Comparison of ENCODE assay signal across 8 cellular contexts in genomic region chr18:68714707-68715496, GRCh38. TPM values are rescaled to one million over a fixed set of nuclear protein-coding genes. Genes with fewer than 3 reads are reported as not detected.
DNase-seq lines count a peak whose midpoint lies in the region; ATAC-seq and TF ChIP-seq lines count a peak whose summit lies in the region.

A gene with protein sequence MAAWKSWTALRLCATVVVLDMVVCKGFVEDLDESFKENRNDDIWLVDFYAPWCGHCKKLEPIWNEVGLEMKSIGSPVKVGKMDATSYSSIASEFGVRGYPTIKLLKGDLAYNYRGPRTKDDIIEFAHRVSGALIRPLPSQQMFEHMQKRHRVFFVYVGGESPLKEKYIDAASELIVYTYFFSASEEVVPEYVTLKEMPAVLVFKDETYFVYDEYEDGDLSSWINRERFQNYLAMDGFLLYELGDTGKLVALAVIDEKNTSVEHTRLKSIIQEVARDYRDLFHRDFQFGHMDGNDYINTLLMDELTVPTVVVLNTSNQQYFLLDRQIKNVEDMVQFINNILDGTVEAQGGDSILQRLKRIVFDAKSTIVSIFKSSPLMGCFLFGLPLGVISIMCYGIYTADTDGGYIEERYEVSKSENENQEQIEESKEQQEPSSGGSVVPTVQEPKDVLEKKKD (minus strand): TSS chr18:68715108. CDS start chr18:68714981, 127 bp downstream.

- DNase-seq in NCI-H774 (lab: John Stamatoyannopoulos, UW) (peak; percentile 93), dermis microvascular lymphatic vessel endothelial cell (ENCODE audit: low read depth in 2 of 2) (peak; percentile 64 to 92)
- peak; percentile 85 to 89 for DNase-seq in activated CD4-positive, alpha-beta T cell treated with anti-CD3 and anti-CD28 coated beads, Interleukin-2, amount 50 U/mL, for 4 hours
- DNase-seq in stimulated activated CD4-positive, alpha-beta T cell treated with anti-CD3 and anti-CD28 coated beads, Interleukin-4, amount 100 ng/mL, for 24 hours, result peak; percentile 93

- H3K36me3 ChIP-seq in liver (ENCODE audit: control insufficient read depth in 4 of 4, insufficient read depth in 3 of 4, low read depth in 1 of 4, low read length in 3 of 4), result peaks cover 3 to 25% (median 15%) of the 10 kb centered on the region in 4 donors

- no peaks in the 10 kb centered on the region for H3K27me3 ChIP-seq in liver (ENCODE audit: control insufficient read depth in 4 of 4, insufficient read depth in 4 of 4, low read length in 3 of 4)

- peak; percentile 96 for ATAC-seq in GM19395 (IDR thresholded peaks at IDR 0.05; ENCODE audit: unreplicated experiment)
- ATAC-seq in HG03565 (IDR thresholded peaks at IDR 0.05; ENCODE audit: unreplicated experiment), result peak; percentile 93

- WGBS in liver, result under 1% methylated on average over 71 of the region's 71 CpGs

- H3K27ac ChIP-seq in C4-2B, result peak within 1 kb of the TSS; percentile 93
- H3K27ac ChIP-seq in liver (ENCODE audit: low read depth in 1 of 2, low read length in 2 of 2), result peak within 1 kb of the TSS; percentile 53 to 70

- H3K4me3 ChIP-seq in liver (ENCODE audit: low read depth in 1 of 3, low read length in 3 of 3), result peak within 1 kb of the TSS; percentile 84 to 97 (median 94)

- H3K9me3 ChIP-seq in liver (ENCODE audit: control insufficient read depth in 4 of 4, low read length in 3 of 4), result no peaks in the 10 kb centered on the region

- TF ChIP-seq RAD21 in liver (IDR thresholded peaks at IDR 0.05), result peak in 1 of 2 donors; percentile 25

- H3K4me1 ChIP-seq in liver (ENCODE audit: control insufficient read depth in 4 of 4, insufficient read depth in 4 of 4, low read length in 3 of 4), result peaks cover 3 to 18% (median 7%) of the 10 kb centered on the region in 4 donors

- TF ChIP-seq CTCF in C4-2B (conservative IDR thresholded peaks at IDR 0.05) (no peak), liver (IDR thresholded peaks at IDR 0.05; ENCODE audit: low read depth, low read length, missing input control) (no peak)

- H3K9ac ChIP-seq in liver (ENCODE audit: low read depth in 1 of 2, low read length in 2 of 2), result peak within 1 kb of the TSS; percentile 59 to 78

TF ChIP-seq in liver, 16 proteins besides CTCF, POLR2A, EP300 and RAD21:
- TF ChIP-seq FOXA1 (IDR thresholded peaks at IDR 0.05) (peak; percentile 11), EGR1 (IDR thresholded peaks at IDR 0.05; ENCODE audit: low read depth in 2 of 2) (peak; percentile 24 to 66), TAF1 (conservative IDR thresholded peaks at IDR 0.05) (peak; percentile 11), FOXA2 (IDR thresholded peaks at IDR 0.05) (no peak), JUND (IDR thresholded peaks at IDR 0.05) (no peak), NR2F2 (IDR thresholded peaks at IDR 0.05) (no peak), HNF4G (IDR thresholded peaks at IDR 0.05) (no peak), RXRA (IDR thresholded peaks at IDR 0.05) (peak in 1 of 2 donors; percentile 16), SP1 (IDR thresholded peaks at IDR 0.05) (peak; percentile 40), REST (IDR thresholded peaks at IDR 0.05) (peak; percentile 47), YY1 (IDR thresholded peaks at IDR 0.05) (peak; percentile 79), MAX (IDR thresholded peaks at IDR 0.05) (peak; percentile 86), GABPA (IDR thresholded peaks at IDR 0.05 in 1 of 2, conservative IDR thresholded peaks at IDR 0.05 in 1 of 2) (peak; percentile 80 to 94), ZBTB33 (IDR thresholded peaks at IDR 0.05) (peak; percentile 73), HNF4A (conservative IDR thresholded peaks at IDR 0.05) (peak in 1 of 2 donors; percentile 23)
- TF ChIP-seq, protein P1, sequence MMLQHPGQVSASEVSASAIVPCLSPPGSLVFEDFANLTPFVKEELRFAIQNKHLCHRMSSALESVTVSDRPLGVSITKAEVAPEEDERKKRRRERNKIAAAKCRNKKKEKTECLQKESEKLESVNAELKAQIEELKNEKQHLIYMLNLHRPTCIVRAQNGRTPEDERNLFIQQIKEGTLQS (IDR thresholded peaks at IDR 0.05), result no peak

RNA-seq across cellular contexts. Expression of the gene that starts here (rescaled TPM):
- total RNA-seq in dermis microvascular lymphatic vessel endothelial cell, result 59.6 and 63.3 TPM in 2 replicates
- total RNA-seq in liver, result 10 to 100 TPM; 16.8 to 38.6 TPM
- polyA plus RNA-seq in liver, result 10 to 100 TPM in 1 of 2 donors, 1 to 10 TPM in 1; 9.0 to 23.7 TPM

Comparison
In these comparisons a context has a peak if more than half of its experiments do, and no peak if none do; other contexts are left out.
1. Peak in every context shown above with its lines: DNase-seq, ATAC-seq, H3K4me3 ChIP-seq and H3K27ac ChIP-seq.